8 cellular contexts compared by ENCODE assay signal in the genomic region with DNA sequence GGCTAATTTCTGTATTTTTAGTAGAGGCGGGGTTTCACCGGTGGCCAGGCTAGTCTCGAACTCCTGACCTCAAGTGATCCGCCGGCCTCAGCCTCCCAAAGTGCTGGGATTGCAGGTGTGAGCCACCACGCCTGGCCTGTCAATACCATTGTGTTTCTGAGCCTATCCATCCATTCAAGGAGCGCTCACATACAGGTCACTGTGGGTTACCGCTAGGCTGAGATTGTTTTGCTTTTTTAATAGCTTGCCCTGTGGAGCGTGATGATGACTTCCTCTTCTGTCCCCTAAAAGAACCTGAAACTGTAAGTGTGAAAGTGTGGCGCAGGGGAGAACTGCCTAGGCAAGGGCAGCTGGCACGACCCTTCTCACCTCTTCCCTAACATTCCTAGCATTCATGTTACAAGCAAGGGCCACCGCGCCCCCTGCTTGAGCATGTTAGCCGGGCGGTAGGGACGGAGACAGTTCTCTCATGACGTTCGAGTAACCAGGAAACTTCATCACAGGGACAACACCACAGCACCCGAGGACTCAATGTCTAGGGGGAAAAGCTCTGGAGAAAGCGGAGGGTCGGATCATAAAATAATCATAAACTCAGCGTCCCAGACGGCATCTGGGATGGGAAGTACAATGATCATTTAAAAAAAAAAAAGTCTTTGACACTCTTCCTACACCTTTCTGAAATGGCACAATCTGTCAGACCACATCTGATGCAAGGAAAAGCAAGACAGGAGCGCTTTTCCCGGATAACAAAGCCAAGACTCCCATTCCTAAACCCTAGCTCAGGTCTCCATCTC. TPM values are rescaled to one million over a fixed set of nuclear protein-coding genes. Genes with fewer than 3 reads are reported as not detected.
DNase-seq lines count a peak whose midpoint lies in the region; ATAC-seq and TF ChIP-seq lines count a peak whose summit lies in the region.

No MANE protein-coding gene starts in this region.

- CTCF ChIA-PET in AG04450 (lab: Charles Lee) = interaction anchor here (1.3 kb wide), 1 partner anchor 23 kb away, joined by 4 read pairs; no protein-coding TSS in a partner anchor
- CTCF ChIA-PET in T-cell (lab: Charles Lee) = interaction anchor here in 1 of 2 donors (1.0 kb wide), 1 partner anchor 210 kb away, joined by 4 read pairs; no protein-coding TSS in a partner anchor

- no peaks in the 10 kb centered on the region for H3K36me3 Mint-ChIP-seq in T-cell

- no peaks in the 10 kb centered on the region for H3K27me3 Mint-ChIP-seq in T-cell

- H3K4me1 ChIP-seq in foreskin keratinocyte (no peaks in the 10 kb centered on the region), sigmoid colon (peaks cover 0 to 13% (median 10%) of the 10 kb centered on the region in 4 donors)

- H3K27ac ChIP-seq in AG04450 (ENCODE audit: low read depth, low read length) (no peak overlapping the region), foreskin keratinocyte (peak overlapping the region; percentile 32), sigmoid colon (no peak overlapping the region)

- 25 to 30% methylated on average over 25 of the region's 25 CpGs for WGBS in sigmoid colon, 2 donors

- POLR2A ChIA-PET in AG04450 (lab: Yijun Ruan, JAX) (interaction anchor here (0.6 kb wide), 1 partner anchor 366 kb away, joined by 3 read pairs; no protein-coding TSS in a partner anchor), T-cell (lab: Charles Lee) (no interaction called here)

- ATAC-seq in GM18858 (IDR thresholded peaks at IDR 0.05; ENCODE audit: unreplicated experiment) (peak; percentile 67), HG02970 (IDR thresholded peaks at IDR 0.05; ENCODE audit: low FRiP score, unreplicated experiment) (peak; percentile 46), T-cell (replicated peaks in 1 of 4) (peak in 1 of 4 experiments; percentile 11), foreskin keratinocyte (no peak)

- peak overlapping the region; percentile 55 for H3K4me3 ChIP-seq in AG04450 (ENCODE audit: low read depth, low read length)
- peak overlapping the region in 3 of 4 donors; percentile 48 to 61 (median 51) for H3K4me3 ChIP-seq in sigmoid colon

- no peak for TF ChIP-seq EP300 in sigmoid colon (IDR thresholded peaks at IDR 0.05)

- TF ChIP-seq POLR2A in sigmoid colon (IDR thresholded peaks at IDR 0.05) = no peak

- no peaks in the 10 kb centered on the region for H3K36me3 ChIP-seq in sigmoid colon

- H3K27me3 ChIP-seq in AG04450 (ENCODE audit: control insufficient read depth, insufficient read depth, low read length) (peaks cover 19% of the 10 kb centered on the region), foreskin keratinocyte (no peaks in the 10 kb centered on the region), sigmoid colon (peaks cover 6 to 34% (median 7%) of the 10 kb centered on the region in 3 donors)

- peaks cover 12 to 18% (median 14%) of the 10 kb centered on the region in 3 donors for H3K4me1 Mint-ChIP-seq in T-cell

- intact Hi-C loops in sigmoid colon (cut with DNase I) = no loop called here

- no peaks in the 10 kb centered on the region for H3K9me3 Mint-ChIP-seq in T-cell

- H3K4me3 Mint-ChIP-seq in T-cell = peak overlapping the region; percentile 85 to 97 (median 92)

- peaks cover 4% of the 10 kb centered on the region; the same call in 1 of the 2 replicates for H3K9me3 ChIP-seq in AG04450 (ENCODE audit: control insufficient read depth, insufficient read depth, low read length)
- no peaks in the 10 kb centered on the region for H3K9me3 ChIP-seq in sigmoid colon

- TF ChIP-seq CTCF in AG04450 (IDR thresholded peaks at IDR 0.05; ENCODE audit: low read depth, low read length) (no peak), foreskin keratinocyte (conservative IDR thresholded peaks at IDR 0.05) (no peak), sigmoid colon (IDR thresholded peaks at IDR 0.05) (no peak)

- peak overlapping the region in 1 of 2 donors; percentile 64 for H3K27ac Mint-ChIP-seq in T-cell

- DNase-seq in AG04450 (ENCODE audit: low read depth, low spot score) = no peak
- peak in 3 of 34 experiments; percentile 5 to 22 (median 15) for DNase-seq in T-cell
- DNase-seq in foreskin keratinocyte = peak in 1 of 2 donors; percentile 36
- no peak for DNase-seq in sigmoid colon
- DNase-seq in effector CD4-positive, alpha-beta T cell = no peak
- no peak for DNase-seq in NCI-H2081 treated with DMSO at 0.1 percent for 48 hours (lab: John Stamatoyannopoulos, UW)

RNA-seq across cellular contexts. Expression of gene LAMP3, which starts 0.8 kb away (rescaled TPM):
- 0.02 and 0.05 TPM in 2 replicates for polyA plus RNA-seq in AG04450 (2011; rRNA removed)
- polyA minus RNA-seq in AG04450 (2011; rRNA and poly(A)+ RNA removed) = not detected in 2 replicates
- 1 to 10 TPM in 4 of 5 donors, under 1 TPM in 1; 0.72 to 3.4 (median 2.4) TPM for total RNA-seq in T-cell
- 3.4 and 4.0 TPM in 2 replicates for total RNA-seq in foreskin keratinocyte
- polyA plus RNA-seq in foreskin keratinocyte = 2.1 and 2.5 TPM in 2 replicates
- total RNA-seq in sigmoid colon = not detected
- 1 to 10 TPM in 1 of 3 donors, under 1 TPM in 2; 0.60 to 9.5 (median 0.69) TPM for polyA plus RNA-seq in sigmoid colon
